In the genomic region with DNA sequence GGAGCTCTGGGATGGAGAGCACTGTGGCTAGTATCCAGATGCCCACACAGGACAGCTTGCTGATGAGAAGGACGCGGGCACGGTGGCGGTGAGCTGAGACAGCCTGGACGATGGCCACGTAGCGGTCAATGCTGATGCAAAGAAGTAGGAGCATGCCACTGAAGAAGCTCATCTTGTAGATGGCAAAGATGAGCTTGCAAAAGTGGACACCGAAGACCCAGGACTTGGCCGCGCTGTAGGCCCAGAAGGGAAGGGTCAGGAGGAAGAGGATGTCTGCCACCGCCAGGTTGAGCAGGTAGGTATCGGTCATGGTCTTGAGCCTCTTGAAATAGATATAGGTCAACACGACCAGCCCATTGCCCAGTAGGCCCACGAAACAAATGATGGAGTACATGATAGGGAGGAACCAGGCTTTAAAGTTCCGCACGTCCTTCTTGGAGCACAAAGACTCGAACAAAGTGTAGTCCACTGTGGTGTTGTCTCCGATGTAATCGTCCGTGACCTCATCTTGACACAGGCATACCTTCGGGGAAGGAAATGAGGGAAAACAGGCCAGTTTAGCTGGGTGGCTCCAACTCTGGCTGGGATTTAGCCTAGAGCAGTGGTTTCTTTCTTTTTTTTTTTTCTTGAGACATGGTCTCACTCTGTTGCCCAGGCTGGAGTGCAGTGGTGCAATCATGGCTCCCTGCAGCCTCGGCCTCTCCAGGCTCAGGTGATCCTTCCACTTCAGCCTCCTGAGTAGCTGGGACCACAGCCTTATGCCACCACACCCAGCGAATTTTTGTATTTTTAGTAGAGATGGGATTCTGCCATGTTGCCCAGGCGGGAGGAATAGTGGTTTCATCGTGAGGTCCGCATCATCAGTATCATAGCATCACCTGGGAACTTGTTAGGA, we compare ENCODE assay signal across 12 cellular contexts. TPM values are rescaled to one million over a fixed set of nuclear protein-coding genes. Genes with fewer than 3 reads are reported as not detected.
DNase-seq lines count a peak whose midpoint lies in the region; ATAC-seq and TF ChIP-seq lines count a peak whose summit lies in the region.
"Had no signal": no experiment of that assay in that cellular context is flagged by ENCODE, and none has a peak within 500 bp of the region (broad histone marks: within the 10 kb centered on the region; RNA-seq: fewer than 3 reads in every experiment).

No MANE protein-coding gene starts in this region.

- H3K4me3 Mint-ChIP-seq in natural killer cell (no peak overlapping the region), naive B cell (peak overlapping the region in 7 of 8 donors; percentile 48 to 92 (median 78))
- no peak overlapping the region for H3K4me3 Mint-ChIP-seq in natural killer cell treated with Interleukin-12 subunit alpha and Interleukin-12 subunit beta and Interleukin-15 and Interleukin-18, amount 100 ng/mL, for 72 hours
- H3K4me3 Mint-ChIP-seq in activated T-helper 2 cell treated with anti-CD3 and anti-CD28 coated beads, Interferon-gamma antibody, Interleukin-2, Interleukin-4, amounts not matched to agents 10 μg/mL and 5 μg/mL and 100 μg/mL, durations not matched to agents 14 hours and 24 hours and 36 hours (ENCODE audit: low read depth): peak overlapping the region; percentile 62
- H3K4me3 Mint-ChIP-seq: nephron progenitor cell had no signal

- H3K36me3 Mint-ChIP-seq in natural killer cell (no peaks in the 10 kb centered on the region), naive B cell (peaks cover 16 to 31% of the 10 kb centered on the region in 2 donors)
- H3K36me3 Mint-ChIP-seq in natural killer cell treated with Interleukin-12 subunit alpha and Interleukin-12 subunit beta and Interleukin-15 and Interleukin-18, amount 100 ng/mL, for 72 hours: no peaks in the 10 kb centered on the region
- H3K36me3 Mint-ChIP-seq in activated T-helper 2 cell treated with anti-CD3 and anti-CD28 coated beads, Interferon-gamma antibody, Interleukin-2, Interleukin-4, amounts not matched to agents 10 μg/mL and 5 μg/mL and 100 μg/mL, durations not matched to agents 14 hours and 24 hours and 36 hours (ENCODE audit: low read depth): peaks cover 96% of the 10 kb centered on the region

- peaks cover 12 to 31% of the 10 kb centered on the region in 2 donors for H3K4me1 Mint-ChIP-seq in natural killer cell
- peaks cover 36 to 37% of the 10 kb centered on the region in 2 donors for H3K4me1 Mint-ChIP-seq in natural killer cell treated with Interleukin-12 subunit alpha and Interleukin-12 subunit beta and Interleukin-15 and Interleukin-18, amount 100 ng/mL, for 72 hours (ENCODE audit: low read depth in 2 of 2)
- peaks cover 78% of the 10 kb centered on the region for H3K4me1 Mint-ChIP-seq in activated T-helper 2 cell treated with anti-CD3 and anti-CD28 coated beads, Interferon-gamma antibody, Interleukin-2, Interleukin-4, amounts not matched to agents 10 μg/mL and 5 μg/mL and 100 μg/mL, durations not matched to agents 14 hours and 24 hours and 36 hours (ENCODE audit: low read depth)
- peaks cover 83 to 100% (median 97%) of the 10 kb centered on the region in 3 donors for H3K4me1 Mint-ChIP-seq in naive B cell

- no peak for ATAC-seq in natural killer cell
- ATAC-seq in natural killer cell treated with Interleukin-12 subunit alpha and Interleukin-12 subunit beta and Interleukin-15 and Interleukin-18, amount 100 ng/mL, for 72 hours: no peak
- no peak for ATAC-seq in naive B cell (ENCODE audit: low read depth in 2 of 2)
- ATAC-seq in GM19463 (IDR thresholded peaks at IDR 0.05; ENCODE audit: unreplicated experiment): no peak
- no peak for ATAC-seq in GM21825 (IDR thresholded peaks at IDR 0.05; ENCODE audit: unreplicated experiment)

- H3K9me3 Mint-ChIP-seq in natural killer cell (no peaks in the 10 kb centered on the region), naive B cell (no peaks in the 10 kb centered on the region)
- no peaks in the 10 kb centered on the region for H3K9me3 Mint-ChIP-seq in natural killer cell treated with Interleukin-12 subunit alpha and Interleukin-12 subunit beta and Interleukin-15 and Interleukin-18, amount 100 ng/mL, for 72 hours
- no peaks in the 10 kb centered on the region for H3K9me3 Mint-ChIP-seq in activated T-helper 2 cell treated with anti-CD3 and anti-CD28 coated beads, Interferon-gamma antibody, Interleukin-2, Interleukin-4, amounts not matched to agents 10 μg/mL and 5 μg/mL and 100 μg/mL, durations not matched to agents 14 hours and 24 hours and 36 hours
- H3K9me3 Mint-ChIP-seq: nephron progenitor cell had no signal

- H3K27ac Mint-ChIP-seq in natural killer cell (no peak overlapping the region), naive B cell (peak overlapping the region; percentile 91 to 99 (median 98))
- H3K27ac Mint-ChIP-seq in natural killer cell treated with Interleukin-12 subunit alpha and Interleukin-12 subunit beta and Interleukin-15 and Interleukin-18, amount 100 ng/mL, for 72 hours: peak overlapping the region in 1 of 2 donors; percentile 14
- peak overlapping the region; percentile 59 for H3K27ac Mint-ChIP-seq in activated T-helper 2 cell treated with anti-CD3 and anti-CD28 coated beads, Interferon-gamma antibody, Interleukin-2, Interleukin-4, amounts not matched to agents 10 μg/mL and 5 μg/mL and 100 μg/mL, durations not matched to agents 14 hours and 24 hours and 36 hours
- H3K27ac Mint-ChIP-seq: nephron progenitor cell had no signal

- H3K27me3 Mint-ChIP-seq in natural killer cell (ENCODE audit: low read depth in 2 of 2) (peaks cover 10% of the 10 kb centered on the region in 2 donors), naive B cell (no peaks in the 10 kb centered on the region)
- peaks cover 0 to 16% of the 10 kb centered on the region in 2 donors for H3K27me3 Mint-ChIP-seq in natural killer cell treated with Interleukin-12 subunit alpha and Interleukin-12 subunit beta and Interleukin-15 and Interleukin-18, amount 100 ng/mL, for 72 hours
- no peaks in the 10 kb centered on the region for H3K27me3 Mint-ChIP-seq in activated T-helper 2 cell treated with anti-CD3 and anti-CD28 coated beads, Interferon-gamma antibody, Interleukin-2, Interleukin-4, amounts not matched to agents 10 μg/mL and 5 μg/mL and 100 μg/mL, durations not matched to agents 14 hours and 24 hours and 36 hours (ENCODE audit: low read depth)

- intact Hi-C loops in natural killer cell (cut with micrococcal nuclease): no loop called here
- intact Hi-C loops in activated T-helper 2 cell treated with anti-CD3 and anti-CD28 coated beads, Interferon-gamma antibody, Interleukin-2, Interleukin-4, amounts not matched to agents 10 μg/mL and 5 μg/mL and 100 μg/mL, durations not matched to agents 14 hours and 24 hours and 36 hours (cut with micrococcal nuclease): no loop called here

- TF ChIP-seq CTCF in natural killer cell (IDR thresholded peaks at IDR 0.05): no peak

- peak; percentile 7 for DNase-seq in natural killer cell
- DNase-seq in natural killer cell treated with Interleukin-12 subunit alpha and Interleukin-12 subunit beta and Interleukin-15 and Interleukin-18, amount 100 ng/mL, for 72 hours (ENCODE audit: low spot score): no peak
- peak; percentile 8 for DNase-seq in activated T-helper 2 cell treated with anti-CD3 and anti-CD28 coated beads, Interferon-gamma antibody, Interleukin-2, Interleukin-4, amounts not matched to agents 10 μg/mL and 5 μg/mL and 100 μg/mL, durations not matched to agents 14 hours and 24 hours and 36 hours (ENCODE audit: low spot score)
- no peak for DNase-seq in naive B cell
- DNase-seq in iPS-NIHi7 (ENCODE audit: extremely low spot score): no peak
- DNase-seq in middle frontal gyrus (ENCODE audit: extremely low spot score, low spot score): no peak
- DNase-seq: C1 segment of cervical spinal cord, NCI-H1105, NCI-H82, nephron progenitor cell had no signal

RNA-seq across cellular contexts. Expression of a gene that starts 9.7 kb away (rescaled TPM):
- 1 to 10 TPM; 3.2 to 8.0 (median 6.6) TPM for total RNA-seq in natural killer cell
- total RNA-seq in natural killer cell treated with Interleukin-12 subunit alpha and Interleukin-12 subunit beta and Interleukin-15 and Interleukin-18, amount 100 ng/mL, for 72 hours: 10 to 100 TPM; 65.7 to 71.1 TPM
- 367 and 374 TPM in 2 replicates for total RNA-seq in activated T-helper 2 cell treated with anti-CD3 and anti-CD28 coated beads, Interferon-gamma antibody, Interleukin-2, Interleukin-4, amounts not matched to agents 10 μg/mL and 5 μg/mL and 100 μg/mL, durations not matched to agents 14 hours and 24 hours and 36 hours
- polyA plus RNA-seq in naive B cell (ENCODE audit: low read depth in 6 of 6): 100 to 1,000 TPM; 442 to 802 (median 622) TPM

RNA-seq across cellular contexts. Expression of a gene that starts 54.1 kb away (rescaled TPM):
- 1 to 10 TPM in 1 of 3 donors, under 1 TPM in 2; 0.65 to 1.8 (median 0.94) TPM for total RNA-seq in natural killer cell
- total RNA-seq in natural killer cell treated with Interleukin-12 subunit alpha and Interleukin-12 subunit beta and Interleukin-15 and Interleukin-18, amount 100 ng/mL, for 72 hours: 1 to 10 TPM in 1 of 2 donors, under 1 TPM in 1; 0.76 to 2.9 TPM
- 8.7 and 9.0 TPM in 2 replicates for total RNA-seq in activated T-helper 2 cell treated with anti-CD3 and anti-CD28 coated beads, Interferon-gamma antibody, Interleukin-2, Interleukin-4, amounts not matched to agents 10 μg/mL and 5 μg/mL and 100 μg/mL, durations not matched to agents 14 hours and 24 hours and 36 hours
- polyA plus RNA-seq in naive B cell (ENCODE audit: low read depth in 6 of 6): not detected

Comparison
In these comparisons a context has a peak if more than half of its experiments do, and no peak if none do; other contexts are left out.
1. DNase-seq: peak in natural killer cell (single experiment) and activated T-helper 2 cell treated with anti-CD3 and anti-CD28 coated beads, Interferon-gamma antibody, Interleukin-2, Interleukin-4, amounts not matched to agents 10 μg/mL and 5 μg/mL and 100 μg/mL, durations not matched to agents 14 hours and 24 hours and 36 hours (single experiment); none in natural killer cell treated with Interleukin-12 subunit alpha and Interleukin-12 subunit beta and Interleukin-15 and Interleukin-18, amount 100 ng/mL, for 72 hours (single experiment), naive B cell (single experiment), iPS-NIHi7 (single experiment) and middle frontal gyrus (single experiment).
2. RNA of a gene that starts 9.7 kb away (total RNA-seq): 367 to 374 TPM in activated T-helper 2 cell treated with anti-CD3 and anti-CD28 coated beads, Interferon-gamma antibody, Interleukin-2, Interleukin-4, amounts not matched to agents 10 μg/mL and 5 μg/mL and 100 μg/mL, durations not matched to agents 14 hours and 24 hours and 36 hours and 65.7 to 71.1 TPM in natural killer cell treated with Interleukin-12 subunit alpha and Interleukin-12 subunit beta and Interleukin-15 and Interleukin-18, amount 100 ng/mL, for 72 hours; 3.2 to 8.0 TPM in natural killer cell; every median in the first group is over 4 times any median in the second.
3. H3K27ac Mint-ChIP-seq: peak in activated T-helper 2 cell treated with anti-CD3 and anti-CD28 coated beads, Interferon-gamma antibody, Interleukin-2, Interleukin-4, amounts not matched to agents 10 μg/mL and 5 μg/mL and 100 μg/mL, durations not matched to agents 14 hours and 24 hours and 36 hours (single experiment) and naive B cell (6 of 6); none in natural killer cell (0 of 2).
4. H3K4me3 Mint-ChIP-seq: peak in activated T-helper 2 cell treated with anti-CD3 and anti-CD28 coated beads, Interferon-gamma antibody, Interleukin-2, Interleukin-4, amounts not matched to agents 10 μg/mL and 5 μg/mL and 100 μg/mL, durations not matched to agents 14 hours and 24 hours and 36 hours (single experiment) and naive B cell (7 of 8); none in natural killer cell (single experiment) and natural killer cell treated with Interleukin-12 subunit alpha and Interleukin-12 subunit beta and Interleukin-15 and Interleukin-18, amount 100 ng/mL, for 72 hours (single experiment).